Comparison of ENCODE assay signal across 10 cellular contexts in genomic region chr12:108967869-108968540, GRCh38. TPM values are rescaled to one million over a fixed set of nuclear protein-coding genes. Genes with fewer than 3 reads are reported as not detected.
DNase-seq lines count a peak whose midpoint lies in the region; ATAC-seq, FAIRE-seq and TF ChIP-seq lines count a peak whose summit lies in the region.
"Had no signal": no experiment of that assay in that cellular context is flagged by ENCODE, and none has a peak within 500 bp of the region (broad histone marks: within the 10 kb centered on the region; RNA-seq: fewer than 3 reads in every experiment).

No MANE protein-coding gene starts in this region.

- TF ChIP-seq EP300 in H1 (IDR thresholded peaks at IDR 0.05; ENCODE audit: borderline replicate concordance in 1 of 2, low read depth in 2 of 2, low read length in 2 of 2), result no peak

- TF ChIP-seq POLR2A in NB4 (IDR thresholded peaks at IDR 0.05; ENCODE audit: extremely low read depth, insufficient read length) (no peak), H1 (IDR thresholded peaks at IDR 0.05; ENCODE audit: control extremely low read depth in 1 of 2, low read depth in 2 of 2, low read length in 2 of 2) (no peak), lower leg skin (IDR thresholded peaks at IDR 0.05) (no peak)

- no peaks in the 10 kb centered on the region for H3K4me1 ChIP-seq in H1 (replicated peaks in 1 of 4; ENCODE audit: control insufficient read depth in 3 of 4, insufficient read depth in 4 of 4, low read length in 3 of 4)
- peaks cover 5% of the 10 kb centered on the region for H3K4me1 ChIP-seq in psoas muscle

- peak overlapping the region; percentile 65; the same call in 1 of the 2 replicates for H2AFZ ChIP-seq in H1 (ENCODE audit: low read length)

- DNase-seq in NCI-H2196 (lab: John Stamatoyannopoulos, UW; ENCODE audit: unreplicated experiment), result peak; percentile 8
- no peak for DNase-seq in NCI-H2196 treated with DMSO at 0.1 percent for 48 hours (lab: John Stamatoyannopoulos, UW; ENCODE audit: unreplicated experiment)
- DNase-seq in NB4 (ENCODE audit: low read depth), result peak; percentile 44
- no peak for DNase-seq in H1 (ENCODE audit: low read depth in 1 of 2, low spot score in 2 of 2)
- no peak for DNase-seq in psoas muscle
- DNase-seq in NCI-H1092 (lab: John Stamatoyannopoulos, UW), result no peak
- DNase-seq in lower leg skin (ENCODE audit: low spot score in 2 of 2), result no peak
- DNase-seq: T1000 had no signal

- no peak overlapping the region for H3K23ac ChIP-seq in H1 (ENCODE audit: insufficient read length)

- H3K18ac ChIP-seq in H1 (ENCODE audit: extremely low read depth, low read length), result no peak overlapping the region

- H3K79me2 ChIP-seq in H1 (ENCODE audit: control insufficient read depth in 1 of 2, insufficient read depth in 2 of 2, low read length in 2 of 2), result no peaks in the 10 kb centered on the region

- POLR2A ChIA-PET in H1 (lab: Charles Lee; ENCODE audit: partially characterized antibody), result no interaction called here

- no peak overlapping the region for H4K91ac ChIP-seq in H1 (replicated peaks; ENCODE audit: insufficient read length, low read length)

- H3K27ac ChIP-seq in H1 (ENCODE audit: low read depth, low read length) (no peak overlapping the region), psoas muscle (peak overlapping the region; percentile 85)

- no peak overlapping the region for H4K5ac ChIP-seq in H1 (ENCODE audit: insufficient read length, low read depth, low read length)

- 0 out of 2 replicates have a peak overlapping the region, but pooled peaks have one; percentile 69 for H2BK12ac ChIP-seq in H1 (ENCODE audit: low read depth, low read length)

- peak overlapping the region; percentile 65; the same call in 1 of the 2 replicates for H2BK15ac ChIP-seq in H1 (ENCODE audit: low read length)

- TF ChIP-seq RAD21 in H1 (IDR thresholded peaks at IDR 0.05 in 1 of 2, conservative IDR thresholded peaks at IDR 0.05 in 1 of 2; ENCODE audit: low read depth in 2 of 2, low read length in 2 of 2), result peak; percentile 31 to 55

- TF ChIP-seq CTCF in NB4 (IDR thresholded peaks at IDR 0.05; ENCODE audit: low read depth, low read length), result peak; percentile 86
- peak in 2 of 3 experiments; percentile 40 to 71; a peak in 2 of 4 replicates for TF ChIP-seq CTCF in H1 (IDR thresholded peaks at IDR 0.05; ENCODE audit: control extremely low read depth in 1 of 3, insufficient read depth in 1 of 3, low read depth in 1 of 3, low read length in 3 of 3)
- TF ChIP-seq CTCF in psoas muscle (IDR thresholded peaks at IDR 0.05), result peak; percentile 34
- TF ChIP-seq CTCF in lower leg skin (IDR thresholded peaks at IDR 0.05), result no peak

- H3K9me3 ChIP-seq in H1 (ENCODE audit: insufficient read depth in 2 of 2, low read depth in 1 of 2, low read length in 1 of 2), result no peaks in the 10 kb centered on the region
- H3K9me3 ChIP-seq in psoas muscle, result no peaks in the 10 kb centered on the region

- H3K79me1 ChIP-seq in H1 (ENCODE audit: low read depth, low read length), result no peaks in the 10 kb centered on the region

- no peak overlapping the region for H2BK5ac ChIP-seq in H1 (ENCODE audit: low read depth, low read length)

- no peaks in the 10 kb centered on the region; the same call in 1 of the 2 replicates for H3K23me2 ChIP-seq in H1 (ENCODE audit: low read depth, low read length)

- no peak overlapping the region for H2BK120ac ChIP-seq in H1 (replicated peaks; ENCODE audit: low read depth, low read length)

- H2BK20ac ChIP-seq in H1 (ENCODE audit: low read length), result peak overlapping the region; percentile 41; the same call in 1 of the 2 replicates

- FAIRE-seq in H1 (lab: Jason Lieb, UNC), result peak; percentile 95

- H3K27me3 ChIP-seq in H1 (replicated peaks in 1 of 4; ENCODE audit: control insufficient read depth in 3 of 4, extremely low read depth in 1 of 4, insufficient read depth in 3 of 4, low read length in 3 of 4), result no peaks in the 10 kb centered on the region; a peak in 1 of 7 replicates
- H3K27me3 ChIP-seq in psoas muscle (ENCODE audit: insufficient read depth in 3 of 3, low read length in 2 of 3), result peaks cover 0 to 1% (median 0%) of the 10 kb centered on the region in 3 donors

- H3K4me3 ChIP-seq in NB4 (ENCODE audit: low read depth, low read length) (no peak overlapping the region), H1 (ENCODE audit: extremely low read depth in 1 of 4, insufficient read depth in 2 of 4, low read depth in 3 of 4, low read length in 4 of 4) (no peak overlapping the region), psoas muscle (no peak overlapping the region), lower leg skin (ENCODE audit: low read depth, poor library complexity, severe bottlenecking) (no peak overlapping the region)

- no peak overlapping the region for H3K56ac ChIP-seq in H1 (replicated peaks; ENCODE audit: insufficient read length, low read depth, low read length)

- WGBS in H1 (ENCODE audit: extremely low coverage in 1 of 2, insufficient coverage in 1 of 2, insufficient read length in 1 of 2, insufficient replicate concordance in 2 of 2, low coverage in 1 of 2, low lambda C conversion rate in 2 of 2, missing lambda C conversion rate in 1 of 2), 2 experiments, result 71% methylated on average over 2 of the region's 2 CpGs; no CpG with 5 or more reads in 1 of the 2 experiments
- WGBS in psoas muscle, 3 donors, result 57 to 76% (median 68%) methylated on average over 2 of the region's 2 CpGs
- 75 to 77% methylated on average over 2 of the region's 2 CpGs for WGBS in lower leg skin, 2 donors

- H4K20me1 ChIP-seq in H1 (replicated peaks in 1 of 2; ENCODE audit: control insufficient read depth in 1 of 2, insufficient read depth in 2 of 2, low read length in 2 of 2), result no peaks in the 10 kb centered on the region

- H3K36me3 ChIP-seq in H1 (ENCODE audit: control insufficient read depth in 2 of 4, insufficient read depth in 4 of 4, low read length in 3 of 4) (no peaks in the 10 kb centered on the region), psoas muscle (ENCODE audit: insufficient read depth in 1 of 2, low read depth in 1 of 2) (no peaks in the 10 kb centered on the region)

- H3K4me2 ChIP-seq in H1 (ENCODE audit: insufficient read depth in 1 of 2, low read depth in 2 of 2, low read length in 2 of 2), result no peak overlapping the region

- H4K8ac ChIP-seq in H1 (ENCODE audit: extremely low read depth, insufficient read depth, low read length), result no peak overlapping the region; the same call in 1 of the 2 replicates

- H2AK5ac ChIP-seq in H1 (ENCODE audit: low read depth, low read length), result no peak overlapping the region

- CTCF ChIA-PET in H1 (lab: Charles Lee; ENCODE audit: partially characterized antibody), result interaction anchor here (0.6 to 2.2 kb wide), 15 partner anchors 9 to 167 kb away, joined by 3 to 12 read pairs (median 4); no protein-coding TSS in a partner anchor

- H3K9ac ChIP-seq in H1 (replicated peaks in 1 of 4; ENCODE audit: extremely low read depth in 1 of 4, low read depth in 3 of 4, low read length in 3 of 4), result no peak overlapping the region

- ATAC-seq in psoas muscle (no peak), GM18870 (IDR thresholded peaks at IDR 0.05; ENCODE audit: unreplicated experiment) (no peak)

- H3K4ac ChIP-seq in H1 (replicated peaks; ENCODE audit: insufficient read length, low read depth, low read length), result no peak overlapping the region

- intact Hi-C loops in psoas muscle (cut with DNase I), result no loop called here
- intact Hi-C loops in lower leg skin (cut with DNase I; ENCODE audit: low total_unique reads), result no loop called here

- H3K14ac ChIP-seq in H1 (ENCODE audit: insufficient read length), result no peak overlapping the region

TF ChIP-seq in H1, 55 proteins besides CTCF, POLR2A, EP300 and RAD21:
- TF ChIP-seq SUZ12 (IDR thresholded peaks at IDR 0.05; ENCODE audit: low read length) (no peak), SRF (IDR thresholded peaks at IDR 0.05; ENCODE audit: low read depth, low read length) (0 out of 2 replicates have a peak, but pooled peaks have one; percentile 34)
TF ChIP-seq in H1: peak in this region for 1.

RNA-seq across cellular contexts. Expression of gene SVOP, which starts 52.9 kb away (rescaled TPM):
- 0.33 TPM in 1 of 2 replicates, not detected in the other for total RNA-seq in H1 (2021; fragmentation: NEBNext Ultra II Directional; extraction: Animal tissue kit (Norgen Biotek cat#: 25700))
- polyA plus RNA-seq in H1 (2011; rRNA removed) (0.05 and 0.06 TPM in 2 replicates), psoas muscle (under 1 TPM in 2 of 3 donors, not detected in 1; 0.04 to 0.08 TPM)
- 0.17 TPM for polyA plus RNA-seq in H1 (2011; cell fraction: cytosol; rRNA removed)
- polyA plus RNA-seq in H1 (2011; cell fraction: nucleus; rRNA removed), result 0.26 TPM
- polyA plus RNA-seq in H1 (2012, experiment 1 of 2), result 0.03 to 0.24 TPM (median 0.04 TPM) in 4 replicates
- 0.03 TPM for polyA plus RNA-seq in H1 (2012, experiment 2 of 2)
- polyA plus RNA-seq in H1 (2013, experiment 1 of 2), result 0.04 TPM
- polyA plus RNA-seq in H1 (2013, experiment 2 of 2), result 0.09 TPM
- polyA minus RNA-seq in H1 (2011; rRNA and poly(A)+ RNA removed), result 0.28 and 1.4 TPM in 2 replicates
- polyA minus RNA-seq in H1 (2011; cell fraction: cytosol; rRNA and poly(A)+ RNA removed), result not detected
- polyA minus RNA-seq in H1 (2011; cell fraction: nucleus; rRNA and poly(A)+ RNA removed), result not detected
- total RNA-seq in psoas muscle (under 1 TPM in 3 of 4 donors, not detected in 1; 0.07 to 0.45 (median 0.12) TPM), lower leg skin (not detected)
- total RNA-seq: dermis microvascular lymphatic vessel endothelial cell had no signal

Comparison
In these comparisons a context has a peak if more than half of its experiments do, and no peak if none do; other contexts are left out.
1. DNase-seq: peak in NCI-H2196 (single experiment) and NB4 (single experiment); none in NCI-H2196 treated with DMSO at 0.1 percent for 48 hours (single experiment), H1 (0 of 2), psoas muscle (0 of 2), NCI-H1092 (single experiment) and lower leg skin (0 of 2).
2. CTCF ChIP-seq: peak in NB4 (single experiment), H1 (2 of 3) and psoas muscle (single experiment); none in lower leg skin (0 of 3).